8 cellular contexts compared by ENCODE assay signal in the genomic region with DNA sequence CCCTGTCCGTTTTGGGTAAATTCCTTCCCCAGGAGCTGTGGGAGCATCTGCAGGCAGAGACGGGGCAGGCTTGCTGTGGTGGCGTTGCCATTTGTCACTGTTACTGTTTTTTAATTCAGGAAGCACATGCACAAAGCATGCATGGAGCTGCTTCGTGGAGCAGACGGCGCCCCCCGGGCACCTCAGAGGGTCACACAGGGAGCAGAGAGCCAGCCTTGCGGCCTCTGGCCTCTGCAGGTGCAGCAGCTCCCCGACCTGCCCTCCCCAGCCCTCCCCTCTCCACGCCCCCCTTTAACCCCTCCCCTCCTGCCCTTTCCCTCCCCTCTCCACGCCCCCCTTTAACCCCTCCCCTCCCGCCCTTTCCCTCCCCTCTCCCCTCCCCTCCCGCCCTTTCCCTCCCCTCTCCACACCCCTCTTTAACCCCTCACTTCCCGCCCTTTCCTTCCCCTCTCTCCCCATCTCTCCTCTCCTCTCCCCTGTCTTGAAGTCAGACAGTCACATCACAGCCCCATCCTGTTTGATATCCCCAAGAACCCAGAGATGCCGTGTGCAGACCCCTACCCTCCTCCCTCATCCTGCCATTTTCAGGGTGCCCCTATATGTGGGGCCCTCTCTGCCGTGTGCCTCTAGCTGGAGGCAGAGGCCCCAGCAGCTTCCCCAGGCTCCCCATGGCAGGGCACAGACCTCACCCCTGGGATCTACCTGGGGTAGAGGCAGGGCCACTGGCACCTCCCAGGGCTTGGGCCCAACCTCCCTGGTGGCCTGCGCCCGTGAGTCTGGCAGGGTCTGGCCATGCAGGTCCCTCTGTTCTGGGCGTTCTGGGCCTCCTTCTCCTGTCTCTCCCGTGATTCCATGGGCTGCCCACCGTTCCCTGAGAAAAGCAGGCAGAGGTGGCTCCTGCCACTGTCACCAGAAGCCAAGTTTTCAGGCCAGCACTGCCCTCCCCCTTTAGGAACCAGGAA. TPM values are rescaled to one million over a fixed set of nuclear protein-coding genes. Genes with fewer than 3 reads are reported as not detected.
DNase-seq lines count a peak whose midpoint lies in the region; ATAC-seq and TF ChIP-seq lines count a peak whose summit lies in the region.

No MANE protein-coding gene starts in this region.

- H3K9me3 ChIP-seq in CD4-positive, alpha-beta T cell (ENCODE audit: control insufficient read depth, low read length) = no peaks in the 10 kb centered on the region

- no peaks in the 10 kb centered on the region for H3K9me3 Mint-ChIP-seq in CD4-positive, alpha-beta T cell

- no peaks in the 10 kb centered on the region for H3K27me3 Mint-ChIP-seq in CD4-positive, alpha-beta T cell

- ATAC-seq in CD4-positive, alpha-beta T cell (ENCODE audit: poor library complexity) = peak; percentile 70
- ATAC-seq in GM19455 (IDR thresholded peaks at IDR 0.05; ENCODE audit: unreplicated experiment) = no peak
- no peak for ATAC-seq in GM21576 (IDR thresholded peaks at IDR 0.05; ENCODE audit: unreplicated experiment)

- H3K4me3 Mint-ChIP-seq in CD4-positive, alpha-beta T cell = peak overlapping the region; percentile 42

- peak; percentile 45 to 63 (median 50) for DNase-seq in CD4-positive, alpha-beta T cell
- DNase-seq in HuH-7 (ENCODE audit: low spot score) = peak; percentile 93
- peak; percentile 77 for DNase-seq in UCSD-AML1 (lab: John Stamatoyannopoulos, UW; ENCODE audit: unreplicated experiment)
- peak; percentile 47 for DNase-seq in cerebellum (ENCODE audit: low spot score)
- peak; percentile 81 to 86 for DNase-seq in lung microvascular endothelial cell (ENCODE audit: low read depth in 2 of 2)
- no peak for DNase-seq in NK-92 (lab: John Stamatoyannopoulos, UW; ENCODE audit: unreplicated experiment)

- H3K4me1 Mint-ChIP-seq in CD4-positive, alpha-beta T cell (ENCODE audit: low read depth) = peaks cover 23% of the 10 kb centered on the region

- no peaks in the 10 kb centered on the region for H3K36me3 Mint-ChIP-seq in CD4-positive, alpha-beta T cell (ENCODE audit: low read depth)

- H3K27ac Mint-ChIP-seq in CD4-positive, alpha-beta T cell = peak overlapping the region; percentile 61

- intact Hi-C loops in CD4-positive, alpha-beta T cell (cut with DNase I, micrococcal nuclease) = no loop called here

- POLR2A ChIA-PET in CD4-positive, alpha-beta T cell (lab: Charles Lee) = interaction anchor here (1.0 to 1.5 kb wide), 4 partner anchors 11 to 118 kb away, joined by 3 to 4 read pairs (median 4); no protein-coding TSS in a partner anchor

- CTCF ChIA-PET in CD4-positive, alpha-beta T cell (lab: Charles Lee) = no interaction called here

- no peaks in the 10 kb centered on the region for H3K27me3 ChIP-seq in CD4-positive, alpha-beta T cell (ENCODE audit: control insufficient read depth, insufficient read depth, low read length)

- no peak for TF ChIP-seq CTCF in CD4-positive, alpha-beta T cell (IDR thresholded peaks at IDR 0.05)

- H3K27ac ChIP-seq in CD4-positive, alpha-beta T cell (ENCODE audit: low read depth, low read length) = no peak overlapping the region

RNA-seq across cellular contexts. Expression of gene UBAC1, which starts 29.6 kb away (rescaled TPM):
- total RNA-seq in CD4-positive, alpha-beta T cell = 10 to 100 TPM; 16.4 to 19.6 TPM
- total RNA-seq in cerebellum (21.1 TPM), lung microvascular endothelial cell (22.2 and 24.0 TPM in 2 replicates)
